Comparison of ENCODE assay signal across 9 cellular contexts in genomic region chr4:76960014-76960413, GRCh38. TPM values are rescaled to one million over a fixed set of nuclear protein-coding genes. Genes with fewer than 3 reads are reported as not detected.
DNase-seq lines count a peak whose midpoint lies in the region; ATAC-seq and TF ChIP-seq lines count a peak whose summit lies in the region.
"Had no signal": no experiment of that assay in that cellular context is flagged by ENCODE, and none has a peak within 500 bp of the region (broad histone marks: within the 10 kb centered on the region; RNA-seq: fewer than 3 reads in every experiment).

No MANE protein-coding gene starts in this region.

- TF ChIP-seq CTCF in astrocyte of the spinal cord (IDR thresholded peaks at IDR 0.05; ENCODE audit: low read depth, low read length) = no peak

- DNase-seq in ELR (ENCODE audit: low read depth) = peak; percentile 27
- peak; percentile 65 for DNase-seq in astrocyte of the spinal cord (ENCODE audit: low read depth, low spot score)
- DNase-seq in NCI-H1092 (lab: John Stamatoyannopoulos, UW) = no peak
- no peak for DNase-seq in erythroblast (lab: John Stamatoyannopoulos, UW)
- DNase-seq in activated T-helper 2 cell treated with anti-CD3 and anti-CD28 coated beads, Interferon-gamma antibody, Interleukin-2, Interleukin-4, amounts not matched to agents 10 μg/mL and 5 μg/mL and 100 μg/mL, durations not matched to agents 14 hours and 24 hours and 36 hours (ENCODE audit: low spot score) = no peak
- DNase-seq: NCI-H1092 treated with DMSO at 0.1 percent for 48 hours had no signal

- no peak overlapping the region for H3K4me3 Mint-ChIP-seq in activated T-helper 2 cell treated with anti-CD3 and anti-CD28 coated beads, Interferon-gamma antibody, Interleukin-2, Interleukin-4, amounts not matched to agents 10 μg/mL and 5 μg/mL and 100 μg/mL, durations not matched to agents 14 hours and 24 hours and 36 hours (ENCODE audit: low read depth)

- intact Hi-C loops in activated T-helper 2 cell treated with anti-CD3 and anti-CD28 coated beads, Interferon-gamma antibody, Interleukin-2, Interleukin-4, amounts not matched to agents 10 μg/mL and 5 μg/mL and 100 μg/mL, durations not matched to agents 14 hours and 24 hours and 36 hours (cut with micrococcal nuclease) = loop anchor here (1.0 kb wide), 1 partner anchor 66 kb away; no protein-coding TSS in a partner anchor

- TF ChIP-seq POLR2A in erythroblast (IDR thresholded peaks at IDR 0.05; ENCODE audit: low read length) = no peak

- no peaks in the 10 kb centered on the region for H3K36me3 Mint-ChIP-seq in activated T-helper 2 cell treated with anti-CD3 and anti-CD28 coated beads, Interferon-gamma antibody, Interleukin-2, Interleukin-4, amounts not matched to agents 10 μg/mL and 5 μg/mL and 100 μg/mL, durations not matched to agents 14 hours and 24 hours and 36 hours (ENCODE audit: low read depth)

- H3K9me3 Mint-ChIP-seq in activated T-helper 2 cell treated with anti-CD3 and anti-CD28 coated beads, Interferon-gamma antibody, Interleukin-2, Interleukin-4, amounts not matched to agents 10 μg/mL and 5 μg/mL and 100 μg/mL, durations not matched to agents 14 hours and 24 hours and 36 hours = peaks cover 6% of the 10 kb centered on the region

- H3K4me3 ChIP-seq in astrocyte of the spinal cord (ENCODE audit: low read depth, low read length) = no peak overlapping the region

- H3K27ac Mint-ChIP-seq in activated T-helper 2 cell treated with anti-CD3 and anti-CD28 coated beads, Interferon-gamma antibody, Interleukin-2, Interleukin-4, amounts not matched to agents 10 μg/mL and 5 μg/mL and 100 μg/mL, durations not matched to agents 14 hours and 24 hours and 36 hours = no peak overlapping the region

- H3K27me3 Mint-ChIP-seq in activated T-helper 2 cell treated with anti-CD3 and anti-CD28 coated beads, Interferon-gamma antibody, Interleukin-2, Interleukin-4, amounts not matched to agents 10 μg/mL and 5 μg/mL and 100 μg/mL, durations not matched to agents 14 hours and 24 hours and 36 hours (ENCODE audit: low read depth) = peaks cover 73% of the 10 kb centered on the region

- in situ Hi-C loops in astrocyte of the spinal cord (cut with HindIII; ENCODE audit: low sequenced_read_pairs) = no loop called here

- H3K4me1 Mint-ChIP-seq in activated T-helper 2 cell treated with anti-CD3 and anti-CD28 coated beads, Interferon-gamma antibody, Interleukin-2, Interleukin-4, amounts not matched to agents 10 μg/mL and 5 μg/mL and 100 μg/mL, durations not matched to agents 14 hours and 24 hours and 36 hours (ENCODE audit: low read depth) = peaks cover 11% of the 10 kb centered on the region

- ATAC-seq in GM19351 (IDR thresholded peaks at IDR 0.05; ENCODE audit: unreplicated experiment) (peak; percentile 96), HG03064 (IDR thresholded peaks at IDR 0.05; ENCODE audit: low read depth, unreplicated experiment) (peak; percentile 77), SK-N-SH treated with all-trans-retinoic acid at 6 μM for 48 hours (no peak)

TF ChIP-seq in SK-N-SH treated with all-trans-retinoic acid at 6 μM for 48 hours, 23 proteins besides CTCF, POLR2A, EP300 and RAD21:
- no peak for TF ChIP-seq ARNTL (CRISPR knock-in tag; IDR thresholded peaks at IDR 0.05; ENCODE audit: borderline replicate concordance, low read depth)
- no peak for TF ChIP-seq PPARA (CRISPR knock-in tag; IDR thresholded peaks at IDR 0.05; ENCODE audit: borderline replicate concordance)
- no peak for TF ChIP-seq ZNF8 (CRISPR knock-in tag; IDR thresholded peaks at IDR 0.05)
- no peak for TF ChIP-seq SNAI2 (CRISPR knock-in tag; IDR thresholded peaks at IDR 0.05)
- TF ChIP-seq CSRNP3 (CRISPR knock-in tag; IDR thresholded peaks at IDR 0.05) = no peak
- TF ChIP-seq ZFP30 (CRISPR knock-in tag; IDR thresholded peaks at IDR 0.05) = no peak
- no peak for TF ChIP-seq ZC3H10 (CRISPR knock-in tag; IDR thresholded peaks at IDR 0.05)
- TF ChIP-seq CSDC2 (CRISPR knock-in tag; IDR thresholded peaks at IDR 0.05) = no peak
- TF ChIP-seq, protein P1, sequence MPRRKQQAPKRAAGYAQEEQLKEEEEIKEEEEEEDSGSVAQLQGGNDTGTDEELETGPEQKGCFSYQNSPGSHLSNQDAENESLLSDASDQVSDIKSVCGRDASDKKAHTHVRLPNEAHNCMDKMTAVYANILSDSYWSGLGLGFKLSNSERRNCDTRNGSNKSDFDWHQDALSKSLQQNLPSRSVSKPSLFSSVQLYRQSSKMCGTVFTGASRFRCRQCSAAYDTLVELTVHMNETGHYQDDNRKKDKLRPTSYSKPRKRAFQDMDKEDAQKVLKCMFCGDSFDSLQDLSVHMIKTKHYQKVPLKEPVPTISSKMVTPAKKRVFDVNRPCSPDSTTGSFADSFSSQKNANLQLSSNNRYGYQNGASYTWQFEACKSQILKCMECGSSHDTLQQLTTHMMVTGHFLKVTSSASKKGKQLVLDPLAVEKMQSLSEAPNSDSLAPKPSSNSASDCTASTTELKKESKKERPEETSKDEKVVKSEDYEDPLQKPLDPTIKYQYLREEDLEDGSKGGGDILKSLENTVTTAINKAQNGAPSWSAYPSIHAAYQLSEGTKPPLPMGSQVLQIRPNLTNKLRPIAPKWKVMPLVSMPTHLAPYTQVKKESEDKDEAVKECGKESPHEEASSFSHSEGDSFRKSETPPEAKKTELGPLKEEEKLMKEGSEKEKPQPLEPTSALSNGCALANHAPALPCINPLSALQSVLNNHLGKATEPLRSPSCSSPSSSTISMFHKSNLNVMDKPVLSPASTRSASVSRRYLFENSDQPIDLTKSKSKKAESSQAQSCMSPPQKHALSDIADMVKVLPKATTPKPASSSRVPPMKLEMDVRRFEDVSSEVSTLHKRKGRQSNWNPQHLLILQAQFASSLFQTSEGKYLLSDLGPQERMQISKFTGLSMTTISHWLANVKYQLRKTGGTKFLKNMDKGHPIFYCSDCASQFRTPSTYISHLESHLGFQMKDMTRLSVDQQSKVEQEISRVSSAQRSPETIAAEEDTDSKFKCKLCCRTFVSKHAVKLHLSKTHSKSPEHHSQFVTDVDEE (CRISPR knock-in tag; IDR thresholded peaks at IDR 0.05) = no peak

RNA-seq across cellular contexts. Expression of gene SEPTIN11, which starts 10.5 kb away (rescaled TPM):
- total RNA-seq in activated T-helper 2 cell treated with anti-CD3 and anti-CD28 coated beads, Interferon-gamma antibody, Interleukin-2, Interleukin-4, amounts not matched to agents 10 μg/mL and 5 μg/mL and 100 μg/mL, durations not matched to agents 14 hours and 24 hours and 36 hours = 7.9 and 9.2 TPM in 2 replicates

Comparison
In these comparisons a context has a peak if more than half of its experiments do, and no peak if none do; other contexts are left out.
1. DNase-seq: peak in ELR (single experiment) and astrocyte of the spinal cord (single experiment); none in NCI-H1092 (single experiment), erythroblast (0 of 2) and activated T-helper 2 cell treated with anti-CD3 and anti-CD28 coated beads, Interferon-gamma antibody, Interleukin-2, Interleukin-4, amounts not matched to agents 10 μg/mL and 5 μg/mL and 100 μg/mL, durations not matched to agents 14 hours and 24 hours and 36 hours (single experiment).